In genomic region chr2:102424754-102425153, GRCh38 we compare ENCODE assay signal across 11 cellular contexts. TPM values are rescaled to one million over a fixed set of nuclear protein-coding genes. Genes with fewer than 3 reads are reported as not detected.
A peak's percentile ranks its signal among the peaks of the same experiment; 100 is the strongest.
DNase-seq lines count a peak whose midpoint lies in the region; ATAC-seq and TF ChIP-seq lines count a peak whose summit lies in the region.
"Had no signal": no experiment of that assay in that cellular context is flagged by ENCODE, and none has a peak within 500 bp of the region (broad histone marks: within the 10 kb centered on the region; RNA-seq: fewer than 3 reads in every experiment).

No MANE protein-coding gene starts in this region.

- H3K9ac ChIP-seq in smooth muscle cell (ENCODE audit: low read depth): no peak overlapping the region

- no peak for DNase-seq in activated naive CD4-positive, alpha-beta T cell treated with anti-CD3 and anti-CD28 coated beads for 36 hours
- DNase-seq in activated naive CD4-positive, alpha-beta T cell (lab: John Stamatoyannopoulos, UW): no peak
- DNase-seq in NOMO-1 treated with DMSO at 0.1 percent for 48 hours (lab: John Stamatoyannopoulos, UW; ENCODE audit: unreplicated experiment) (peak; percentile 92), upper lobe of right lung (no peak), NCI-H1694 treated with DMSO at 0.1 percent for 48 hours (lab: John Stamatoyannopoulos, UW) (no peak), NCI-H2107 treated with DMSO at 0.1 percent for 48 hours (lab: John Stamatoyannopoulos, UW; ENCODE audit: unreplicated experiment) (no peak), smooth muscle cell (lab: John Stamatoyannopoulos, UW; ENCODE audit: unreplicated experiment) (no peak)
- DNase-seq: NCI-H69, small intestine had no signal

- intact Hi-C loops in activated naive CD4-positive, alpha-beta T cell treated with anti-CD3 and anti-CD28 coated beads for 36 hours (cut with micrococcal nuclease): loop anchor here (1.0 to 10.0 kb wide), 2 partner anchors 171 to 1120 kb away; partner anchors contain the start of gene RNF149
- intact Hi-C loops in upper lobe of right lung (cut with DNase I): no loop called here

- H3K4me3 ChIP-seq in upper lobe of right lung (no peak overlapping the region), smooth muscle cell (no peak overlapping the region)
- H3K4me3 ChIP-seq: GM23338 had no signal

- H3K27me3 ChIP-seq in upper lobe of right lung: no peaks in the 10 kb centered on the region
- peaks cover 54% of the 10 kb centered on the region for H3K27me3 ChIP-seq in smooth muscle cell (ENCODE audit: low read depth)

- CTCF ChIA-PET in activated naive CD4-positive, alpha-beta T cell treated with anti-CD3 and anti-CD28 coated beads for 36 hours (lab: Charles Lee): interaction anchor here (1.5 kb wide), 1 partner anchor 171 kb away, joined by 4 read pairs; no protein-coding TSS in a partner anchor

- H3K4me2 ChIP-seq in smooth muscle cell: no peak overlapping the region
- H3K4me2 ChIP-seq: GM23338 had no signal

- H3K27ac ChIP-seq in upper lobe of right lung: no peak overlapping the region
- H3K27ac ChIP-seq in smooth muscle cell (ENCODE audit: low read depth): no peak overlapping the region

- H3K36me3 ChIP-seq in upper lobe of right lung (no peaks in the 10 kb centered on the region), smooth muscle cell (ENCODE audit: low read depth) (no peaks in the 10 kb centered on the region)

- TF ChIP-seq CTCF in upper lobe of right lung (IDR thresholded peaks at IDR 0.05) (no peak), smooth muscle cell (IDR thresholded peaks at IDR 0.05; ENCODE audit: borderline replicate concordance, insufficient read depth, poor library complexity, severe bottlenecking) (no peak)

- peaks cover 26% of the 10 kb centered on the region for H3K36me3 Mint-ChIP-seq in activated naive CD4-positive, alpha-beta T cell treated with anti-CD3 and anti-CD28 coated beads for 36 hours (ENCODE audit: low read depth)

- H3K9me3 ChIP-seq in upper lobe of right lung: no peaks in the 10 kb centered on the region
- H3K9me3 ChIP-seq in smooth muscle cell (replicated peaks; ENCODE audit: low read depth): no peaks in the 10 kb centered on the region

- peaks cover 78% of the 10 kb centered on the region for H3K4me1 Mint-ChIP-seq in activated naive CD4-positive, alpha-beta T cell treated with anti-CD3 and anti-CD28 coated beads for 36 hours (ENCODE audit: low read depth)
- H3K4me1 Mint-ChIP-seq: GM23338 had no signal

- no peaks in the 10 kb centered on the region for H3K9me3 Mint-ChIP-seq in activated naive CD4-positive, alpha-beta T cell treated with anti-CD3 and anti-CD28 coated beads for 36 hours
- H3K9me3 Mint-ChIP-seq: GM23338 had no signal

- H3K79me2 ChIP-seq in smooth muscle cell (ENCODE audit: low read depth): no peaks in the 10 kb centered on the region

- no peaks in the 10 kb centered on the region for H3K4me1 ChIP-seq in upper lobe of right lung
- H3K4me1 ChIP-seq in smooth muscle cell (ENCODE audit: low read depth): no peaks in the 10 kb centered on the region

- no peaks in the 10 kb centered on the region for H3F3A ChIP-seq in smooth muscle cell (ENCODE audit: low read depth)

- ATAC-seq in HG02970 (IDR thresholded peaks at IDR 0.05; ENCODE audit: low FRiP score, unreplicated experiment): peak; percentile 76
- ATAC-seq in upper lobe of right lung: peak; percentile 48
- ATAC-seq: GM23338 had no signal

- no peak overlapping the region for H2AFZ ChIP-seq in smooth muscle cell (ENCODE audit: low read depth)
- H2AFZ ChIP-seq: GM23338 had no signal

- H3K27me3 Mint-ChIP-seq in activated naive CD4-positive, alpha-beta T cell treated with anti-CD3 and anti-CD28 coated beads for 36 hours (ENCODE audit: low read depth): no peaks in the 10 kb centered on the region

- no peak overlapping the region for H3K4me3 Mint-ChIP-seq in activated naive CD4-positive, alpha-beta T cell treated with anti-CD3 and anti-CD28 coated beads for 36 hours
- H3K4me3 Mint-ChIP-seq: GM23338 had no signal

- peak overlapping the region; percentile 4 for H3K27ac Mint-ChIP-seq in activated naive CD4-positive, alpha-beta T cell treated with anti-CD3 and anti-CD28 coated beads for 36 hours
- H3K27ac Mint-ChIP-seq: GM23338 had no signal

- no peaks in the 10 kb centered on the region for H4K20me1 ChIP-seq in smooth muscle cell (ENCODE audit: low read depth)

- WGBS in smooth muscle cell (ENCODE audit: low lambda C conversion rate): 69% methylated on average over 3 of the region's 3 CpGs

RNA-seq across cellular contexts. Expression of gene IL18RAP, which starts 1.8 kb away (rescaled TPM):
- 10 to 100 TPM; 11.2 to 15.1 TPM for total RNA-seq in activated naive CD4-positive, alpha-beta T cell treated with anti-CD3 and anti-CD28 coated beads for 36 hours
- total RNA-seq in upper lobe of right lung (4.9 TPM), smooth muscle cell (0.36 TPM in 1 of 2 replicates, not detected in the other)
- not detected in 2 replicates for polyA plus RNA-seq in smooth muscle cell
- total RNA-seq: GM23338 had no signal
- polyA plus RNA-seq: GM23338 had no signal

RNA-seq across cellular contexts. Expression of gene SLC9A4, which starts 48.3 kb away (rescaled TPM):
- total RNA-seq in activated naive CD4-positive, alpha-beta T cell treated with anti-CD3 and anti-CD28 coated beads for 36 hours: under 1 TPM; 0.07 to 0.10 TPM
- total RNA-seq in upper lobe of right lung: not detected
- not detected in 2 replicates for total RNA-seq in smooth muscle cell
- polyA plus RNA-seq in smooth muscle cell: 0.28 TPM in 1 of 2 replicates, not detected in the other
- total RNA-seq: GM23338 had no signal
- polyA plus RNA-seq: GM23338 had no signal
